ENCODE assay signal across 21 cellular contexts in genomic region chr16:81665588-81665987, GRCh38.
DNase-seq lines count a peak whose midpoint lies in the region; ATAC-seq, FAIRE-seq and TF ChIP-seq lines count a peak whose summit lies in the region.
"Had no signal": no experiment of that assay in that cellular context is flagged by ENCODE, and none has a peak within 500 bp of the region (broad histone marks: within the 10 kb centered on the region; RNA-seq: fewer than 3 reads in every experiment).

No MANE protein-coding gene starts in this region.

- H2BK20ac ChIP-seq in IMR-90 (ENCODE audit: low read depth, low read length) (no peak overlapping the region), H1 (ENCODE audit: low read length) (no peak overlapping the region)

- H3K27ac ChIP-seq in CD4-positive, alpha-beta T cell (ENCODE audit: low read depth, low read length) = no peak overlapping the region
- H3K27ac ChIP-seq in IMR-90 (ENCODE audit: insufficient read depth, low read length) (no peak overlapping the region), H1 (ENCODE audit: low read depth, low read length) (no peak overlapping the region)
- H3K27ac ChIP-seq: BLaER1 had no signal

- POLR2A ChIA-PET in CD4-positive, alpha-beta T cell (lab: Charles Lee) = no interaction called here
- POLR2A ChIA-PET in IMR-90 (lab: Charles Lee; ENCODE audit: unreplicated experiment) = no interaction called here
- POLR2A ChIA-PET in H1 (lab: Charles Lee; ENCODE audit: partially characterized antibody) = no interaction called here

- H2AFZ ChIP-seq in IMR-90 (replicated peaks; ENCODE audit: low read length, poor library complexity) (no peak overlapping the region), H1 (ENCODE audit: low read length) (no peak overlapping the region)

- no peak overlapping the region for H4K5ac ChIP-seq in IMR-90 (ENCODE audit: low read depth, low read length)
- no peak overlapping the region for H4K5ac ChIP-seq in H1 (ENCODE audit: insufficient read length, low read depth, low read length)

- H3K4me3 ChIP-seq in IMR-90 (ENCODE audit: insufficient read depth, low read depth, low read length) (no peak overlapping the region), H1 (ENCODE audit: extremely low read depth in 1 of 4, insufficient read depth in 2 of 4, low read depth in 3 of 4, low read length in 4 of 4) (no peak overlapping the region)
- H3K4me3 ChIP-seq: BLaER1 had no signal

- no peaks in the 10 kb centered on the region for H3K4me1 Mint-ChIP-seq in CD14-positive monocyte
- no peaks in the 10 kb centered on the region for H3K4me1 Mint-ChIP-seq in CD4-positive, alpha-beta T cell (ENCODE audit: low read depth)

- 0 out of 2 replicates have a peak, but pooled peaks cover 3% of the 10 kb centered on the region for H3K9me1 ChIP-seq in IMR-90 (ENCODE audit: insufficient read depth, low read length)

- H2BK12ac ChIP-seq in H1 (ENCODE audit: low read depth, low read length) = no peak overlapping the region

- H2BK5ac ChIP-seq in IMR-90 (ENCODE audit: low read depth, low read length, poor library complexity, severe bottlenecking) = no peak overlapping the region
- H2BK5ac ChIP-seq in H1 (ENCODE audit: low read depth, low read length) = no peak overlapping the region

- no peak overlapping the region for H3K56ac ChIP-seq in IMR-90 (ENCODE audit: extremely low read depth, insufficient read depth, low read length)
- H3K56ac ChIP-seq in H1 (replicated peaks; ENCODE audit: insufficient read length, low read depth, low read length) = no peak overlapping the region

- no peaks in the 10 kb centered on the region for H3K9me3 Mint-ChIP-seq in CD14-positive monocyte
- no peaks in the 10 kb centered on the region for H3K9me3 Mint-ChIP-seq in CD4-positive, alpha-beta T cell

- TF ChIP-seq RAD21 in IMR-90 (IDR thresholded peaks at IDR 0.05; ENCODE audit: low read length) = no peak
- no peak for TF ChIP-seq RAD21 in H1 (IDR thresholded peaks at IDR 0.05 in 1 of 2, conservative IDR thresholded peaks at IDR 0.05 in 1 of 2; ENCODE audit: low read depth in 2 of 2, low read length in 2 of 2)

- H2BK120ac ChIP-seq in IMR-90 (ENCODE audit: low read depth, low read length) (no peak overlapping the region), H1 (replicated peaks; ENCODE audit: low read depth, low read length) (no peak overlapping the region)

- H3K23ac ChIP-seq in IMR-90 (ENCODE audit: low read depth, low read length) (no peak overlapping the region), H1 (ENCODE audit: insufficient read length) (no peak overlapping the region)

- peak overlapping the region; percentile 66 for H2AK9ac ChIP-seq in IMR-90 (replicated peaks; ENCODE audit: low read depth, low read length, poor library complexity)

- intact Hi-C loops in CD14-positive monocyte (cut with micrococcal nuclease) = no loop called here
- intact Hi-C loops in CD4-positive, alpha-beta T cell (cut with DNase I, micrococcal nuclease) = no loop called here
- intact Hi-C loops in IMR-90 (cut with micrococcal nuclease) = no loop called here

- H3K79me1 ChIP-seq in IMR-90 (ENCODE audit: low read depth in 1 of 2, low read length in 2 of 2) = no peaks in the 10 kb centered on the region; a peak in 1 of 4 replicates
- no peaks in the 10 kb centered on the region for H3K79me1 ChIP-seq in H1 (ENCODE audit: low read depth, low read length)

- WGBS in IMR-90 (ENCODE audit: extremely low coverage in 2 of 2, insufficient read length in 1 of 2), 2 experiments = 100% methylated on average over 1 of the region's 4 CpGs; no CpG with 5 or more reads in 1 of the 2 experiments
- WGBS in H1 (ENCODE audit: extremely low coverage in 1 of 2, insufficient coverage in 1 of 2, insufficient read length in 1 of 2, insufficient replicate concordance in 2 of 2, low coverage in 1 of 2, low lambda C conversion rate in 2 of 2, missing lambda C conversion rate in 1 of 2), 2 experiments = 75% methylated on average over 4 of the region's 4 CpGs; no CpG with 5 or more reads in 1 of the 2 experiments

- H3K36me3 ChIP-seq in IMR-90 (ENCODE audit: control insufficient read depth, insufficient read depth, low read length) (peaks cover 28% of the 10 kb centered on the region), H1 (ENCODE audit: control insufficient read depth in 2 of 4, insufficient read depth in 4 of 4, low read length in 3 of 4) (peaks cover 0 to 11% (median 0%) of the 10 kb centered on the region in 4 experiments; a peak in 4 of 8 replicates)

- H4K8ac ChIP-seq in IMR-90 (ENCODE audit: low read depth in 2 of 2, low read length in 2 of 2) (no peak overlapping the region), H1 (ENCODE audit: extremely low read depth, insufficient read depth, low read length) (peak overlapping the region; percentile 7; the same call in 1 of the 2 replicates)

- TF ChIP-seq POLR2A in IMR-90 (IDR thresholded peaks at IDR 0.05; ENCODE audit: low read depth, low read length) = no peak
- no peak for TF ChIP-seq POLR2A in H1 (IDR thresholded peaks at IDR 0.05; ENCODE audit: control extremely low read depth in 1 of 2, low read depth in 2 of 2, low read length in 2 of 2)

- DNase-seq in CD14-positive monocyte (ENCODE audit: low spot score) (no peak), IMR-90 (no peak), H1 (ENCODE audit: low read depth in 1 of 2, low spot score in 2 of 2) (no peak), KBM-7 (no peak), NAMALWA (ENCODE audit: low spot score) (no peak), NCI-H510A (lab: John Stamatoyannopoulos, UW) (no peak)
- DNase-seq in CD4-positive, alpha-beta T cell = no peak
- DNase-seq: COR-L47; KG1; NCI-H1105; NCI-H2029 treated with DMSO at 0.1 percent for 48 hours; NCI-H226; NCI-H524; NCI-H774; NK-92 treated with Interleukin-12 subunit alpha and Interleukin-12 subunit beta, amount 100 ng/mL, for 24 hours; SIG-M5 had no signal

- no peaks in the 10 kb centered on the region for H3K4me1 ChIP-seq in IMR-90 (ENCODE audit: control insufficient read depth, insufficient read depth, low read length)
- peaks cover 0 to 7% (median 1%) of the 10 kb centered on the region in 4 experiments; a peak in 2 of 7 replicates for H3K4me1 ChIP-seq in H1 (replicated peaks in 1 of 4; ENCODE audit: control insufficient read depth in 3 of 4, insufficient read depth in 4 of 4, low read length in 3 of 4)
- H3K4me1 ChIP-seq: BLaER1 had no signal

- TF ChIP-seq CTCF in CD14-positive monocyte (IDR thresholded peaks at IDR 0.05) (no peak), IMR-90 (conservative IDR thresholded peaks at IDR 0.05; ENCODE audit: low read depth, low read length) (no peak), H1 (IDR thresholded peaks at IDR 0.05; ENCODE audit: control extremely low read depth in 1 of 3, insufficient read depth in 1 of 3, low read depth in 1 of 3, low read length in 3 of 3) (no peak)
- TF ChIP-seq CTCF in CD4-positive, alpha-beta T cell (IDR thresholded peaks at IDR 0.05) = no peak

- H3K23me2 ChIP-seq in H1 (ENCODE audit: low read depth, low read length) = peaks cover 3% of the 10 kb centered on the region; the same call in 1 of the 2 replicates

- H3K79me2 ChIP-seq in H1 (ENCODE audit: control insufficient read depth in 1 of 2, insufficient read depth in 2 of 2, low read length in 2 of 2) = no peaks in the 10 kb centered on the region

- TF ChIP-seq EP300 in H1 (IDR thresholded peaks at IDR 0.05; ENCODE audit: borderline replicate concordance in 1 of 2, low read depth in 2 of 2, low read length in 2 of 2) = no peak

- in situ Hi-C loops in IMR-90 (cut with MboI; ENCODE audit: low sequenced_read_pairs) = no loop called here
- in situ Hi-C loops in KBM-7 (cut with MboI; ENCODE audit: low pct_unique_long_range_greater_than_20kb, low sequenced_read_pairs) = no loop called here

- H3K9me3 ChIP-seq in CD4-positive, alpha-beta T cell (ENCODE audit: control insufficient read depth, low read length) = no peaks in the 10 kb centered on the region
- H3K9me3 ChIP-seq in IMR-90 (ENCODE audit: control insufficient read depth, insufficient read depth, low read length) (no peaks in the 10 kb centered on the region), H1 (ENCODE audit: insufficient read depth in 2 of 2, low read depth in 1 of 2, low read length in 1 of 2) (no peaks in the 10 kb centered on the region)
- H3K9me3 ChIP-seq: BLaER1 had no signal

- H3K4ac ChIP-seq in IMR-90 (ENCODE audit: low read depth, low read length) (no peak overlapping the region), H1 (replicated peaks; ENCODE audit: insufficient read length, low read depth, low read length) (no peak overlapping the region)

- no peak overlapping the region for H3K4me2 ChIP-seq in IMR-90 (ENCODE audit: low read depth, low read length)
- H3K4me2 ChIP-seq in H1 (ENCODE audit: insufficient read depth in 1 of 2, low read depth in 2 of 2, low read length in 2 of 2) = no peak overlapping the region
- H3K4me2 ChIP-seq: BLaER1 had no signal

- dilution Hi-C loops in IMR-90 (cut with HindIII; ENCODE audit: low sequenced_read_pairs, unreplicated experiment) = no loop called here

- H2BK15ac ChIP-seq in IMR-90 (ENCODE audit: low read depth, low read length) = no peak overlapping the region
- no peak overlapping the region for H2BK15ac ChIP-seq in H1 (ENCODE audit: low read length)

- no peak overlapping the region for H3K14ac ChIP-seq in IMR-90 (replicated peaks; ENCODE audit: low read depth, low read length)
- no peak overlapping the region for H3K14ac ChIP-seq in H1 (ENCODE audit: insufficient read length)

- no peak for FAIRE-seq in H1 (lab: Jason Lieb, UNC)

- no peak overlapping the region for H3K4me3 Mint-ChIP-seq in CD14-positive monocyte
- no peak overlapping the region for H3K4me3 Mint-ChIP-seq in CD4-positive, alpha-beta T cell

- H3K27me3 Mint-ChIP-seq in CD14-positive monocyte (ENCODE audit: low read depth in 3 of 3) = no peaks in the 10 kb centered on the region
- H3K27me3 Mint-ChIP-seq in CD4-positive, alpha-beta T cell = no peaks in the 10 kb centered on the region

- ATAC-seq in CD4-positive, alpha-beta T cell (ENCODE audit: poor library complexity) = no peak
- ATAC-seq in IMR-90 (ENCODE audit: low read depth) (no peak), GM19328 (IDR thresholded peaks at IDR 0.05; ENCODE audit: unreplicated experiment) (no peak)
- ATAC-seq: HCT116, Panc1, SK-N-SH treated with all-trans-retinoic acid at 6 μM for 48 hours had no signal

- peaks cover 87 to 99% of the 10 kb centered on the region in 2 donors for H3K36me3 Mint-ChIP-seq in CD14-positive monocyte
- H3K36me3 Mint-ChIP-seq in CD4-positive, alpha-beta T cell (ENCODE audit: low read depth) = peaks cover 71% of the 10 kb centered on the region

- H4K91ac ChIP-seq in IMR-90 (ENCODE audit: insufficient read depth, low read depth, low read length) = no peak overlapping the region
- no peak overlapping the region for H4K91ac ChIP-seq in H1 (replicated peaks; ENCODE audit: insufficient read length, low read length)

- H4K20me1 ChIP-seq in IMR-90 (ENCODE audit: insufficient read depth, low read length) (no peaks in the 10 kb centered on the region), H1 (replicated peaks in 1 of 2; ENCODE audit: control insufficient read depth in 1 of 2, insufficient read depth in 2 of 2, low read length in 2 of 2) (no peaks in the 10 kb centered on the region)

- no peak overlapping the region for H3K18ac ChIP-seq in IMR-90 (ENCODE audit: low read depth, low read length)
- H3K18ac ChIP-seq in H1 (ENCODE audit: extremely low read depth, low read length) = no peak overlapping the region

- no peaks in the 10 kb centered on the region for H3K27me3 ChIP-seq in CD4-positive, alpha-beta T cell (ENCODE audit: control insufficient read depth, insufficient read depth, low read length)
- H3K27me3 ChIP-seq in IMR-90 (ENCODE audit: control insufficient read depth, insufficient read depth, low read length) (no peaks in the 10 kb centered on the region), H1 (replicated peaks in 1 of 4; ENCODE audit: control insufficient read depth in 3 of 4, extremely low read depth in 1 of 4, insufficient read depth in 3 of 4, low read length in 3 of 4) (no peaks in the 10 kb centered on the region)
- H3K27me3 ChIP-seq: BLaER1 had no signal

- BruUV-seq in IMR-90 (replicated peaks; lab: Mats Ljungman, UMichigan) = no TSS peak

- H3K9ac ChIP-seq in IMR-90 (ENCODE audit: low read depth, low read length) (no peak overlapping the region), H1 (replicated peaks in 1 of 4; ENCODE audit: extremely low read depth in 1 of 4, low read depth in 3 of 4, low read length in 3 of 4) (no peak overlapping the region)
- H3K9ac ChIP-seq: BLaER1 had no signal

- H3K27ac Mint-ChIP-seq in CD14-positive monocyte = peak overlapping the region in 4 of 7 donors; percentile 49 to 73 (median 66)
- H3K27ac Mint-ChIP-seq in CD4-positive, alpha-beta T cell = peak overlapping the region; percentile 55

- CTCF ChIA-PET in CD4-positive, alpha-beta T cell (lab: Charles Lee) = no interaction called here
- CTCF ChIA-PET in IMR-90 (lab: Yijun Ruan, JAX) = no interaction called here
- CTCF ChIA-PET in H1 (lab: Charles Lee; ENCODE audit: partially characterized antibody) = interaction anchor here (1.6 to 1.8 kb wide), 2 partner anchors 12 to 32 kb away, joined by 4 to 5 read pairs; no protein-coding TSS in a partner anchor

- no peak overlapping the region for H2AK5ac ChIP-seq in IMR-90 (ENCODE audit: low read depth, low read length)
- no peak overlapping the region for H2AK5ac ChIP-seq in H1 (ENCODE audit: low read depth, low read length)
